ENCODE assay signal across 1 cellular context in the genomic region with DNA sequence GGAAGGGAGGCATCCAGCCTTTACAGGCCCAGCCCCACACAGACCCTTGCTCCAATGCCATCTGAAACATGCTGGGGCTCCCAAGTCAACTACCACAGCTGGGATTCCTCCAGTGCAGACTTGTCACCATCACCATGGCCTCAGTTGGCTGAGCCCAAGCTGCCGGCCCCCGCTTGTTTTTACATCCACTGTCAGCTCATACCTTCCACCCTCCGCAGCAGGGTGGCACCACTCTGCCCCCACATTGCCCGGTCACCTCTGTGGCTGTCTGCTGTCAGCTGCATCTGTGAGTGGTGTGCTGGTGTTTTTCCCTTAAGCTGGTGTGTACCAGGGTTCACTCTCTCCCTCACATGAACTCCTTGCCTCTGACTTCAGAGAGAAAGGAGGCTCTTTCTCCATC.
TF ChIP-seq lines count a peak whose summit lies in the region.

No MANE protein-coding gene starts in this region.

TF ChIP-seq in IMR-90, 13 proteins besides CTCF, POLR2A, EP300 and RAD21:
- TF ChIP-seq BHLHE40 (IDR thresholded peaks at IDR 0.05; ENCODE audit: low read depth, low read length) (no peak), CHD1 (IDR thresholded peaks at IDR 0.05; ENCODE audit: low read depth, low read length) (no peak), FOS (IDR thresholded peaks at IDR 0.05; ENCODE audit: low read depth, low read length) (no peak), SMC3 (IDR thresholded peaks at IDR 0.05; ENCODE audit: low read depth, low read length) (no peak), MXI1 (IDR thresholded peaks at IDR 0.05; ENCODE audit: borderline replicate concordance, low read depth, low read length) (no peak), MAFK (IDR thresholded peaks at IDR 0.05; ENCODE audit: low read depth, low read length) (no peak), USF2 (IDR thresholded peaks at IDR 0.05; ENCODE audit: low read depth, low read length) (no peak)
- TF ChIP-seq, protein P1, sequence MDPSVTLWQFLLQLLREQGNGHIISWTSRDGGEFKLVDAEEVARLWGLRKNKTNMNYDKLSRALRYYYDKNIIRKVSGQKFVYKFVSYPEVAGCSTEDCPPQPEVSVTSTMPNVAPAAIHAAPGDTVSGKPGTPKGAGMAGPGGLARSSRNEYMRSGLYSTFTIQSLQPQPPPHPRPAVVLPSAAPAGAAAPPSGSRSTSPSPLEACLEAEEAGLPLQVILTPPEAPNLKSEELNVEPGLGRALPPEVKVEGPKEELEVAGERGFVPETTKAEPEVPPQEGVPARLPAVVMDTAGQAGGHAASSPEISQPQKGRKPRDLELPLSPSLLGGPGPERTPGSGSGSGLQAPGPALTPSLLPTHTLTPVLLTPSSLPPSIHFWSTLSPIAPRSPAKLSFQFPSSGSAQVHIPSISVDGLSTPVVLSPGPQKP (IDR thresholded peaks at IDR 0.05; ENCODE audit: borderline replicate concordance, low read depth, low read length), result no peak
